ENCODE assay signal across 8 cellular contexts in genomic region chrX:17017134-17017533, GRCh38.
"Had no signal": no experiment of that assay in that cellular context is flagged by ENCODE, and none has a peak within 500 bp of the region (broad histone marks: within the 10 kb centered on the region; RNA-seq: fewer than 3 reads in every experiment).

No MANE protein-coding gene starts in this region.

- H3K27ac ChIP-seq: GM23248 had no signal

- FAIRE-seq: HTR-8/SVneo had no signal

- H3K4me3 Mint-ChIP-seq: HFFc6 had no signal

- H3K4me3 ChIP-seq: GM23248, HAP-1 had no signal

- DNase-seq: GM23248, GOT3, H7, HFFc6, IMR-90 had no signal

- H3K36me3 ChIP-seq: HAP-1 had no signal

- H3K9ac ChIP-seq: GM23248 had no signal

- ATAC-seq: HCT116 had no signal

- H2AFZ ChIP-seq: GM23248 had no signal

- H3K9me3 Mint-ChIP-seq: HFFc6 had no signal

- H3K27ac Mint-ChIP-seq: HFFc6 had no signal

- H3K9me3 ChIP-seq: HAP-1 had no signal
